In the genomic region with DNA sequence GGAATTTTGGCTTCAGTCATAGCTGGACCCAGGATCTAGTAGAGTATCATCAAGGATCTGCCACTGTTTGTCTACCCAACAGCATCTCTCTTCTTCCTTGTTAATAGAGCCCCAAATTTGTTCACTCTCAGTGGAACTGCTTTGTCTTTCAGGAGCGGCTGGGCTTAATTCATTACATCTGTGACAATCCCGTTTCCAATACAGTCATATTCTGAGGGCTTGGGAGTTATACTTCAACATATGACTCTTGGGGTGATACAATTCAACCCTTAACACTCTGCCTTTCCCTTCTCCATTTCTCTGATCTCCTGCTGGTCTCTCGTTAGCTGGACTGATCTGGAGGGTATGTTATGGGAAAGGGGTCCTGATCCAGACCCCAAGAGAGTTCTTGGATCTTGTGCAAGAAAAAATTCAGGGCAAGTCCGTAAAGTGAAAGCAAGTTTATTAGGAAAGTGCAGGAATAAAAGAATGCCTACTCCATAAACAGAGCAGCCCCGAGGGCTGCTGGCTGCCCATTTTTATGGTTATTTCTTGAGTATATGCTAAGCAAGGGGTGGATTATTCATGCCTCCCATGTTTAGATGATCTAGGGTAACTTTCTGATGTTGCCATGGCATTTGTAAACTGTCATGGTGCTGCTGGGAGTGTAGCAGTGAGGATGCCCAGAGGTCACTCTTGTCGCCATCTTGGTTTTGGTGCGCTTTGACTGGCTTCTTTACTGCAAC, we compare ENCODE assay signal across 28 cellular contexts.
"Had no signal": no experiment of that assay in that cellular context is flagged by ENCODE, and none has a peak within 500 bp of the region (broad histone marks: within the 10 kb centered on the region; RNA-seq: fewer than 3 reads in every experiment).

No MANE protein-coding gene starts in this region.

- DNase-seq: activated B cell treated with CpG ODN at 0.5 μM for 24 hours; activated CD4-positive, alpha-beta T cell treated with anti-CD3 and anti-CD28 coated beads, Interleukin-2, amount 50 U/mL, for 1 hour; activated CD8-positive, alpha-beta T cell treated with anti-CD3 and anti-CD28 coated beads for 36 hours; activated naive CD8-positive, alpha-beta T cell treated with anti-CD3 and anti-CD28 coated beads, Interleukin-2, amount 50 U/mL, for 24 hours; activated T-cell treated with anti-CD3 and anti-CD28 coated beads, Interleukin-2, amount 50 U/mL, for 48 hours; anterior cingulate cortex; body of pancreas; effector CD4-positive, alpha-beta T cell; kidney glomerular epithelial cell; left lung; naive B cell; pancreas; retina; sigmoid colon; small intestine; stimulated activated CD4-positive, alpha-beta T cell treated with anti-CD3 and anti-CD28 coated beads, Interleukin-4, amount 100 ng/mL, for 24 hours; T-helper 1 cell; tibial artery; upper lobe of right lung had no signal

- H3K4me3 ChIP-seq: body of pancreas, esophagus muscularis mucosa, left lung, pancreas, prostate gland, sigmoid colon, tibial artery, upper lobe of right lung had no signal

- H3K27ac ChIP-seq: body of pancreas, esophagus muscularis mucosa, left lung, pancreas, prostate gland, sigmoid colon, tibial artery, upper lobe of right lung had no signal

- H3K36me3 ChIP-seq: esophagus muscularis mucosa, left lung, pancreas, prostate gland, sigmoid colon, tibial artery, upper lobe of right lung had no signal

- H3K9me3 Mint-ChIP-seq: activated B cell treated with CpG ODN at 0.5 μM for 24 hours; activated CD8-positive, alpha-beta T cell treated with anti-CD3 and anti-CD28 coated beads for 36 hours; activated naive CD4-positive, alpha-beta T cell treated with anti-CD3 and anti-CD28 coated beads, Interleukin-2, amount 50 U/mL, for 24 hours; activated naive CD8-positive, alpha-beta T cell treated with anti-CD3 and anti-CD28 coated beads, Interleukin-2, amount 50 U/mL, for 24 hours; activated T-helper 2 cell treated with anti-CD3 and anti-CD28 coated beads, Interferon-gamma antibody, Interleukin-2, Interleukin-4, amounts not matched to agents 10 μg/mL and 5 μg/mL and 100 μg/mL, durations not matched to agents 14 hours and 24 hours and 36 hours; dendritic cell treated with granulocyte-macrophage colony-stimulating factor and Interleukin-4, amounts not matched to agents 40 ng/mL and 50 ng/mL, for 4 days; mesothelial cell of epicardium; naive B cell; stimulated activated effector memory CD8-positive, alpha-beta T cell treated with anti-CD3 and anti-CD28 coated beads, Interleukin-12 subunit alpha, Interleukin-12 subunit beta, amount 100 ng/mL, for 72 hours; stimulated activated naive CD8-positive, alpha-beta T cell treated with anti-CD3 and anti-CD28 coated beads, Interleukin-15, Interleukin-2, amounts not matched to agents 100 ng/mL and 50 ng/mL, for 24 hours; T-helper 2 cell treated with Interferon-gamma antibody and Interleukin-4, amounts not matched to agents 5 μg/mL and 100 μg/mL, for 36 hours had no signal

- H3K4me3 Mint-ChIP-seq: activated B cell treated with CpG ODN at 0.5 μM for 24 hours; activated CD8-positive, alpha-beta T cell treated with anti-CD3 and anti-CD28 coated beads for 36 hours; activated naive CD4-positive, alpha-beta T cell treated with anti-CD3 and anti-CD28 coated beads, Interleukin-2, amount 50 U/mL, for 24 hours; activated naive CD8-positive, alpha-beta T cell treated with anti-CD3 and anti-CD28 coated beads, Interleukin-2, amount 50 U/mL, for 24 hours; dendritic cell treated with granulocyte-macrophage colony-stimulating factor and Interleukin-4, amounts not matched to agents 40 ng/mL and 50 ng/mL, for 4 days; mesothelial cell of epicardium; naive B cell; stimulated activated effector memory CD8-positive, alpha-beta T cell treated with anti-CD3 and anti-CD28 coated beads, Interleukin-12 subunit alpha, Interleukin-12 subunit beta, amount 100 ng/mL, for 72 hours; stimulated activated naive CD8-positive, alpha-beta T cell treated with anti-CD3 and anti-CD28 coated beads, Interleukin-15, Interleukin-2, amounts not matched to agents 100 ng/mL and 50 ng/mL, for 24 hours; T-helper 2 cell treated with Interferon-gamma antibody and Interleukin-4, amounts not matched to agents 5 μg/mL and 100 μg/mL, for 36 hours had no signal

- ATAC-seq: activated CD8-positive, alpha-beta T cell treated with anti-CD3 and anti-CD28 coated beads for 36 hours; activated naive CD8-positive, alpha-beta T cell treated with anti-CD3 and anti-CD28 coated beads, Interleukin-2, amount 50 U/mL, for 24 hours; body of pancreas; left lung; pancreas; stimulated activated effector memory CD8-positive, alpha-beta T cell treated with anti-CD3 and anti-CD28 coated beads, Interleukin-12 subunit alpha, Interleukin-12 subunit beta, amount 100 ng/mL, for 72 hours; upper lobe of right lung had no signal

- H3K27me3 Mint-ChIP-seq: activated CD8-positive, alpha-beta T cell treated with anti-CD3 and anti-CD28 coated beads for 36 hours; activated naive CD4-positive, alpha-beta T cell treated with anti-CD3 and anti-CD28 coated beads, Interleukin-2, amount 50 U/mL, for 24 hours; activated naive CD8-positive, alpha-beta T cell treated with anti-CD3 and anti-CD28 coated beads, Interleukin-2, amount 50 U/mL, for 24 hours; dendritic cell treated with granulocyte-macrophage colony-stimulating factor and Interleukin-4, amounts not matched to agents 40 ng/mL and 50 ng/mL, for 4 days; naive B cell; stimulated activated naive CD8-positive, alpha-beta T cell treated with anti-CD3 and anti-CD28 coated beads, Interleukin-15, Interleukin-2, amounts not matched to agents 100 ng/mL and 50 ng/mL, for 24 hours had no signal

- H3K27ac Mint-ChIP-seq: activated B cell treated with CpG ODN at 0.5 μM for 24 hours; activated CD8-positive, alpha-beta T cell treated with anti-CD3 and anti-CD28 coated beads for 36 hours; activated naive CD4-positive, alpha-beta T cell treated with anti-CD3 and anti-CD28 coated beads, Interleukin-2, amount 50 U/mL, for 24 hours; activated naive CD8-positive, alpha-beta T cell treated with anti-CD3 and anti-CD28 coated beads, Interleukin-2, amount 50 U/mL, for 24 hours; activated T-helper 2 cell treated with anti-CD3 and anti-CD28 coated beads, Interferon-gamma antibody, Interleukin-2, Interleukin-4, amounts not matched to agents 10 μg/mL and 5 μg/mL and 100 μg/mL, durations not matched to agents 14 hours and 24 hours and 36 hours; dendritic cell treated with granulocyte-macrophage colony-stimulating factor and Interleukin-4, amounts not matched to agents 40 ng/mL and 50 ng/mL, for 4 days; mesothelial cell of epicardium; naive B cell; stimulated activated effector memory CD8-positive, alpha-beta T cell treated with anti-CD3 and anti-CD28 coated beads, Interleukin-12 subunit alpha, Interleukin-12 subunit beta, amount 100 ng/mL, for 72 hours; stimulated activated naive CD8-positive, alpha-beta T cell treated with anti-CD3 and anti-CD28 coated beads, Interleukin-15, Interleukin-2, amounts not matched to agents 100 ng/mL and 50 ng/mL, for 24 hours; T-helper 2 cell treated with Interferon-gamma antibody and Interleukin-4, amounts not matched to agents 5 μg/mL and 100 μg/mL, for 36 hours had no signal

- H3K4me1 ChIP-seq: body of pancreas, left lung, prostate gland, sigmoid colon, tibial artery had no signal

- H3K27me3 ChIP-seq: body of pancreas, esophagus muscularis mucosa, left lung, pancreas, sigmoid colon, tibial artery, upper lobe of right lung had no signal

- H3K36me3 Mint-ChIP-seq: activated naive CD4-positive, alpha-beta T cell treated with anti-CD3 and anti-CD28 coated beads, Interleukin-2, amount 50 U/mL, for 24 hours; mesothelial cell of epicardium; naive B cell; stimulated activated effector memory CD8-positive, alpha-beta T cell treated with anti-CD3 and anti-CD28 coated beads, Interleukin-12 subunit alpha, Interleukin-12 subunit beta, amount 100 ng/mL, for 72 hours had no signal

- H3K4me1 Mint-ChIP-seq: activated B cell treated with CpG ODN at 0.5 μM for 24 hours; activated naive CD4-positive, alpha-beta T cell treated with anti-CD3 and anti-CD28 coated beads, Interleukin-2, amount 50 U/mL, for 24 hours; activated naive CD8-positive, alpha-beta T cell treated with anti-CD3 and anti-CD28 coated beads, Interleukin-2, amount 50 U/mL, for 24 hours; naive B cell; stimulated activated effector memory CD8-positive, alpha-beta T cell treated with anti-CD3 and anti-CD28 coated beads, Interleukin-12 subunit alpha, Interleukin-12 subunit beta, amount 100 ng/mL, for 72 hours had no signal
